ENCODE assay signal across 1 cellular context in the genomic region with DNA sequence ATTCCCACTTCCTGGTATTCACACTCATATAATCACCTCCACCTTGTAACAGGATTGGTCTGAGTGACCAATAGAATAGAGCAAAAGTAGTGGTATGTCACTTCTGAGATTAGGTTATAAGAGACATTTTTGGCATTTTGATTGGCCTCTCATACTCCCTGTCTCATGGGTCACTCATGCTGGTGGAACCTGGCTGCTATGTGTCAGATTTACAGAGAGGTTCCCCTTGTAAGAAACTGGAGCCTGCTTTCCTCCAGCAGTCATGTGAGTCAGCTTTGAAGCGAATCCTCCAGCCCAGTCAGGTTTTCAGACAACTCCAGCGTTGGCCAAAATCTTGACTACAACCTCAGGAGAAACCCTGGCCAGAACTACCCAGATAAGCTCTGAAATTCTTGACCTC.
TF ChIP-seq lines count a peak whose summit lies in the region.

No MANE protein-coding gene starts in this region.

TF ChIP-seq in GM23338, 12 proteins besides CTCF, POLR2A, EP300 and RAD21 (continued from another document):
- TF ChIP-seq, protein P1, sequence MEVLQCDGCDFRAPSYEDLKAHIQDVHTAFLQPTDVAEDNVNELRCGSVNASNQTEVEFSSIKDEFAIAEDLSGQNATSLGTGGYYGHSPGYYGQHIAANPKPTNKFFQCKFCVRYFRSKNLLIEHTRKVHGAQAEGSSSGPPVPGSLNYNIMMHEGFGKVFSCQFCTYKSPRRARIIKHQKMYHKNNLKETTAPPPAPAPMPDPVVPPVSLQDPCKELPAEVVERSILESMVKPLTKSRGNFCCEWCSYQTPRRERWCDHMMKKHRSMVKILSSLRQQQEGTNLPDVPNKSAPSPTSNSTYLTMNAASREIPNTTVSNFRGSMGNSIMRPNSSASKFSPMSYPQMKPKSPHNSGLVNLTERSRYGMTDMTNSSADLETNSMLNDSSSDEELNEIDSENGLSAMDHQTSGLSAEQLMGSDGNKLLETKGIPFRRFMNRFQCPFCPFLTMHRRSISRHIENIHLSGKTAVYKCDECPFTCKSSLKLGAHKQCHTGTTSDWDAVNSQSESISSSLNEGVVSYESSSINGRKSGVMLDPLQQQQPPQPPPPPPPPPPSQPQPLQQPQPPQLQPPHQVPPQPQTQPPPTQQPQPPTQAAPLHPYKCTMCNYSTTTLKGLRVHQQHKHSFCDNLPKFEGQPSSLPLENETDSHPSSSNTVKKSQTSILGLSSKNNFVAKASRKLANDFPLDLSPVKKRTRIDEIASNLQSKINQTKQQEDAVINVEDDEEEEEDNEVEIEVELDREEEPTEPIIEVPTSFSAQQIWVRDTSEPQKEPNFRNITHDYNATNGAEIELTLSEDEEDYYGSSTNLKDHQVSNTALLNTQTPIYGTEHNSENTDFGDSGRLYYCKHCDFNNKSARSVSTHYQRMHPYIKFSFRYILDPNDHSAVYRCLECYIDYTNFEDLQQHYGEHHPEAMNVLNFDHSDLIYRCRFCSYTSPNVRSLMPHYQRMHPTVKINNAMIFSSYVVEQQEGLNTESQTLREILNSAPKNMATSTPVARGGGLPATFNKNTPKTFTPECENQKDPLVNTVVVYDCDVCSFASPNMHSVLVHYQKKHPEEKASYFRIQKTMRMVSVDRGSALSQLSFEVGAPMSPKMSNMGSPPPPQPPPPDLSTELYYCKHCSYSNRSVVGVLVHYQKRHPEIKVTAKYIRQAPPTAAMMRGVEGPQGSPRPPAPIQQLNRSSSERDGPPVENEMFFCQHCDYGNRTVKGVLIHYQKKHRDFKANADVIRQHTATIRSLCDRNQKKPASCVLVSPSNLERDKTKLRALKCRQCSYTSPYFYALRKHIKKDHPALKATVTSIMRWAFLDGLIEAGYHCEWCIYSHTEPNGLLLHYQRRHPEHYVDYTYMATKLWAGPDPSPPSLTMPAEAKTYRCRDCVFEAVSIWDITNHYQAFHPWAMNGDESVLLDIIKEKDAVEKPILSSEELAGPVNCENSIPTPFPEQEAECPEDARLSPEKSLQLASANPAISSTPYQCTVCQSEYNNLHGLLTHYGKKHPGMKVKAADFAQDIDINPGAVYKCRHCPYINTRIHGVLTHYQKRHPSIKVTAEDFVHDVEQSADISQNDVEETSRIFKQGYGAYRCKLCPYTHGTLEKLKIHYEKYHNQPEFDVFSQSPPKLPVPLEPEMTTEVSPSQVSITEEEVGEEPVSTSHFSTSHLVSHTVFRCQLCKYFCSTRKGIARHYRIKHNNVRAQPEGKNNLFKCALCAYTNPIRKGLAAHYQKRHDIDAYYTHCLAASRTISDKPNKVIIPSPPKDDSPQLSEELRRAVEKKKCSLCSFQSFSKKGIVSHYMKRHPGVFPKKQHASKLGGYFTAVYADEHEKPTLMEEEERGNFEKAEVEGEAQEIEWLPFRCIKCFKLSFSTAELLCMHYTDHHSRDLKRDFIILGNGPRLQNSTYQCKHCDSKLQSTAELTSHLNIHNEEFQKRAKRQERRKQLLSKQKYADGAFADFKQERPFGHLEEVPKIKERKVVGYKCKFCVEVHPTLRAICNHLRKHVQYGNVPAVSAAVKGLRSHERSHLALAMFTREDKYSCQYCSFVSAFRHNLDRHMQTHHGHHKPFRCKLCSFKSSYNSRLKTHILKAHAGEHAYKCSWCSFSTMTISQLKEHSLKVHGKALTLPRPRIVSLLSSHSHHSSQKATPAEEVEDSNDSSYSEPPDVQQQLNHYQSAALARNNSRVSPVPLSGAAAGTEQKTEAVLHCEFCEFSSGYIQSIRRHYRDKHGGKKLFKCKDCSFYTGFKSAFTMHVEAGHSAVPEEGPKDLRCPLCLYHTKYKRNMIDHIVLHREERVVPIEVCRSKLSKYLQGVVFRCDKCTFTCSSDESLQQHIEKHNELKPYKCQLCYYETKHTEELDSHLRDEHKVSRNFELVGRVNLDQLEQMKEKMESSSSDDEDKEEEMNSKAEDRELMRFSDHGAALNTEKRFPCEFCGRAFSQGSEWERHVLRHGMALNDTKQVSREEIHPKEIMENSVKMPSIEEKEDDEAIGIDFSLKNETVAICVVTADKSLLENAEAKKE (CRISPR knock-in tag; IDR thresholded peaks at IDR 0.05) = no peak
- TF ChIP-seq NANOG (IDR thresholded peaks at IDR 0.05; ENCODE audit: borderline replicate concordance) (no peak), REST (IDR thresholded peaks at IDR 0.05; ENCODE audit: unreplicated experiment) (no peak), EZH2phosphoT487 (IDR thresholded peaks at IDR 0.05; ENCODE audit: unreplicated experiment) (no peak), ZNF331 (CRISPR knock-in tag; IDR thresholded peaks at IDR 0.05; ENCODE audit: low read depth) (no peak), POLR2AphosphoS5 (IDR thresholded peaks at IDR 0.05; ENCODE audit: low read depth) (no peak), JUNB (IDR thresholded peaks at IDR 0.05; ENCODE audit: unreplicated experiment) (no peak), ZNF114 (CRISPR knock-in tag; IDR thresholded peaks at IDR 0.05) (no peak), CREB1 (CRISPR knock-in tag; IDR thresholded peaks at IDR 0.05; ENCODE audit: low read depth) (no peak), STAT1 (IDR thresholded peaks at IDR 0.05; ENCODE audit: unreplicated experiment) (no peak), EZH2 (IDR thresholded peaks at IDR 0.05; ENCODE audit: low read depth, unreplicated experiment) (no peak)
